ENCODE assay signal across 1 cellular context in the genomic region with DNA sequence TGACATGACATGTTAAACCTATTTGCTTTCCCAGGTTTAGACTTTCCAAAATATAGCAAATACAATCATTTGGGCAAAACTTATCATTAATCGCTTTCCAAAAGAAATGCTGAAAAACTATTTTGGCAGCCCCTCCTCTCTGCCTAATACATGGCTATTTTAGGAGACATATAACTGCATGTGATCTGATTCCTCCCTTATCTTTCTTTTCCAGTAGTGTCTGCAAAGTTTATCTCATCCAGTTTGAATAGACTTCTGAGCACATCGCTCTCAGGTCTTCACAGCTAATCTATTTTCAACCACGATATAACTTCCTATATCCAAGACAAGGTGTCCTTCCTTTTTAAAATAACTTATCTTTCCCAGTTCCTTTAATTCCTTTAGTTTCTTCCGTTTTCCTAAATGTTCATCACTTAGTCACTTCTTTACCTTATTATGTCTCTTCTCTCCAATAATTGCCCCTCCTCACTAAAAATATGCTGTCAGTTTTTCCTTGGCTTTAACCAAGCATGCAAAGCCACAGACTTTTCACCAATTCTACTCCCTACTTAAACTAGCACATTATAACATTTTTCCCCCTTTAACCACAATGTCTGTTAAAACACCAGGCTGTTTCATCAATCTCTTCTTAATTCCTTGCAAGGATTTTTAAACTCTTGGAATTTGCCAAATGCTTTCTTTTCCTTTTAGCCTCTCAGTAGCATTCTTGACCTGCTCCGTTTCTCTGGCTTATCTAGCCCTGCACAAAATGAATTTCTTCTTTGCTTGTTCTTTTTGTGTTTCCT.
TF ChIP-seq lines count a peak whose summit lies in the region.

No MANE protein-coding gene starts in this region.

TF ChIP-seq in IMR-90, 13 proteins besides CTCF, POLR2A, EP300 and RAD21:
- TF ChIP-seq, protein P1, sequence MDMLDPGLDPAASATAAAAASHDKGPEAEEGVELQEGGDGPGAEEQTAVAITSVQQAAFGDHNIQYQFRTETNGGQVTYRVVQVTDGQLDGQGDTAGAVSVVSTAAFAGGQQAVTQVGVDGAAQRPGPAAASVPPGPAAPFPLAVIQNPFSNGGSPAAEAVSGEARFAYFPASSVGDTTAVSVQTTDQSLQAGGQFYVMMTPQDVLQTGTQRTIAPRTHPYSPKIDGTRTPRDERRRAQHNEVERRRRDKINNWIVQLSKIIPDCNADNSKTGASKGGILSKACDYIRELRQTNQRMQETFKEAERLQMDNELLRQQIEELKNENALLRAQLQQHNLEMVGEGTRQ (IDR thresholded peaks at IDR 0.05; ENCODE audit: low read depth, low read length), result no peak
- TF ChIP-seq BHLHE40 (IDR thresholded peaks at IDR 0.05; ENCODE audit: low read depth, low read length) (no peak), CEBPB (IDR thresholded peaks at IDR 0.05; ENCODE audit: low read depth, low read length) (no peak), NFE2L2 (IDR thresholded peaks at IDR 0.05; ENCODE audit: low read depth, low read length) (no peak), FOS (IDR thresholded peaks at IDR 0.05; ENCODE audit: low read depth, low read length) (no peak), CHD1 (IDR thresholded peaks at IDR 0.05; ENCODE audit: low read depth, low read length) (no peak), MAZ (IDR thresholded peaks at IDR 0.05; ENCODE audit: borderline replicate concordance, low read depth, low read length) (no peak), MXI1 (IDR thresholded peaks at IDR 0.05; ENCODE audit: borderline replicate concordance, low read depth, low read length) (no peak), RFX5 (IDR thresholded peaks at IDR 0.05; ENCODE audit: low read depth, low read length) (no peak), SMC3 (IDR thresholded peaks at IDR 0.05; ENCODE audit: low read depth, low read length) (no peak), MAFK (IDR thresholded peaks at IDR 0.05; ENCODE audit: low read depth, low read length) (no peak), RCOR1 (IDR thresholded peaks at IDR 0.05; ENCODE audit: insufficient replicate concordance, low read length) (no peak)
- TF ChIP-seq, protein P2, sequence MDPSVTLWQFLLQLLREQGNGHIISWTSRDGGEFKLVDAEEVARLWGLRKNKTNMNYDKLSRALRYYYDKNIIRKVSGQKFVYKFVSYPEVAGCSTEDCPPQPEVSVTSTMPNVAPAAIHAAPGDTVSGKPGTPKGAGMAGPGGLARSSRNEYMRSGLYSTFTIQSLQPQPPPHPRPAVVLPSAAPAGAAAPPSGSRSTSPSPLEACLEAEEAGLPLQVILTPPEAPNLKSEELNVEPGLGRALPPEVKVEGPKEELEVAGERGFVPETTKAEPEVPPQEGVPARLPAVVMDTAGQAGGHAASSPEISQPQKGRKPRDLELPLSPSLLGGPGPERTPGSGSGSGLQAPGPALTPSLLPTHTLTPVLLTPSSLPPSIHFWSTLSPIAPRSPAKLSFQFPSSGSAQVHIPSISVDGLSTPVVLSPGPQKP (IDR thresholded peaks at IDR 0.05; ENCODE audit: borderline replicate concordance, low read depth, low read length), result no peak
